32 cellular contexts compared by ENCODE assay signal in genomic region chr4:68865760-68866159, GRCh38. TPM values are rescaled to one million over a fixed set of nuclear protein-coding genes. Genes with fewer than 3 reads are reported as not detected.
DNase-seq lines count a peak whose midpoint lies in the region; ATAC-seq and TF ChIP-seq lines count a peak whose summit lies in the region.
"Had no signal": no experiment of that assay in that cellular context is flagged by ENCODE, and none has a peak within 500 bp of the region (broad histone marks: within the 10 kb centered on the region; RNA-seq: fewer than 3 reads in every experiment).

No MANE protein-coding gene starts in this region.

- no peak overlapping the region for H3K4me3 Mint-ChIP-seq in Calu3 (ENCODE audit: low read depth, unreplicated experiment)
- no peak overlapping the region for H3K4me3 Mint-ChIP-seq in HFFc6
- no peak overlapping the region for H3K4me3 Mint-ChIP-seq in activated T-cell treated with anti-CD3 and anti-CD28 coated beads, Interleukin-2, amount 50 U/mL, for 72 hours
- H3K4me3 Mint-ChIP-seq: activated CD4-positive, alpha-beta memory T cell treated with anti-CD3 and anti-CD28 coated beads for 36 hours; activated naive CD4-positive, alpha-beta T cell treated with anti-CD3 and anti-CD28 coated beads, Interleukin-2, amount 50 U/mL, for 24 hours; CD14-positive monocyte; endodermal cell; memory B cell had no signal

- peak overlapping the region; percentile 49 for H2AFZ ChIP-seq in PC-3 (ENCODE audit: low read length)
- H2AFZ ChIP-seq: GM23248 had no signal

- H3K4me1 Mint-ChIP-seq in Calu3 (ENCODE audit: low read depth, unreplicated experiment): peaks cover 27% of the 10 kb centered on the region
- H3K4me1 Mint-ChIP-seq in HFFc6 (ENCODE audit: low read depth): no peaks in the 10 kb centered on the region
- H3K4me1 Mint-ChIP-seq in activated T-cell treated with anti-CD3 and anti-CD28 coated beads, Interleukin-2, amount 50 U/mL, for 72 hours (ENCODE audit: low read depth): no peaks in the 10 kb centered on the region
- H3K4me1 Mint-ChIP-seq: activated naive CD4-positive, alpha-beta T cell treated with anti-CD3 and anti-CD28 coated beads, Interleukin-2, amount 50 U/mL, for 24 hours; CD14-positive monocyte; memory B cell had no signal

- no peak overlapping the region for H3K9ac ChIP-seq in PC-3 (ENCODE audit: low read length)
- H3K9ac ChIP-seq: GM23248 had no signal

- TF ChIP-seq POLR2A in prostate gland (IDR thresholded peaks at IDR 0.05): no peak

- 55% methylated on average over 5 of the region's 5 CpGs for WGBS in prostate gland

- H3K36me3 Mint-ChIP-seq in Calu3 (ENCODE audit: insufficient read depth, unreplicated experiment): no peaks in the 10 kb centered on the region
- H3K36me3 Mint-ChIP-seq in HFFc6 (ENCODE audit: low read depth): no peaks in the 10 kb centered on the region
- H3K36me3 Mint-ChIP-seq in activated T-cell treated with anti-CD3 and anti-CD28 coated beads, Interleukin-2, amount 50 U/mL, for 72 hours (ENCODE audit: insufficient read depth in 2 of 2): no peaks in the 10 kb centered on the region
- H3K36me3 Mint-ChIP-seq: activated CD4-positive, alpha-beta memory T cell treated with anti-CD3 and anti-CD28 coated beads for 36 hours; activated naive CD4-positive, alpha-beta T cell treated with anti-CD3 and anti-CD28 coated beads, Interleukin-2, amount 50 U/mL, for 24 hours; CD14-positive monocyte; memory B cell had no signal

- no peaks in the 10 kb centered on the region for H3F3A ChIP-seq in PC-3 (ENCODE audit: low read length, unreplicated experiment)

- no peak for ATAC-seq in PC-3
- no peak for ATAC-seq in activated T-cell treated with anti-CD3 and anti-CD28 coated beads, Interleukin-2, amount 50 U/mL, for 72 hours (replicated peaks in 1 of 2)
- ATAC-seq: activated CD4-positive, CD25-positive, alpha-beta regulatory T cell treated with anti-CD3 and anti-CD28 coated beads, Interleukin-2, amount 50 U/mL, for 24 hours; foreskin keratinocyte had no signal

- intact Hi-C loops in Calu3 (cut with micrococcal nuclease; ENCODE audit: unreplicated experiment) (no loop called here), PC-3 (cut with micrococcal nuclease) (loop anchor here (2.0 to 10.0 kb wide), 2 partner anchors 117 to 211 kb away; no protein-coding TSS in a partner anchor), prostate gland (cut with DNase I) (no loop called here)

- BruUV-seq in Calu3 (replicated peaks; lab: Mats Ljungman, UMichigan) (no TSS peak), PC-3 (replicated peaks; lab: Mats Ljungman, UMichigan) (no TSS peak)

- CTCF ChIA-PET in Calu3 (lab: Charles Lee) (no interaction called here), PC-3 (lab: Charles Lee) (no interaction called here)

- H3K4me1 ChIP-seq in PC-3 (ENCODE audit: insufficient read depth, low read length): peaks cover 21% of the 10 kb centered on the region
- no peaks in the 10 kb centered on the region for H3K4me1 ChIP-seq in prostate gland (replicated peaks)
- H3K4me1 ChIP-seq: esophagus muscularis mucosa, SJSA1, tibial nerve had no signal

- H3K27ac Mint-ChIP-seq in Calu3 (ENCODE audit: unreplicated experiment): peak overlapping the region; percentile 65
- H3K27ac Mint-ChIP-seq in HFFc6: no peak overlapping the region
- no peak overlapping the region for H3K27ac Mint-ChIP-seq in activated T-cell treated with anti-CD3 and anti-CD28 coated beads, Interleukin-2, amount 50 U/mL, for 72 hours
- H3K27ac Mint-ChIP-seq: activated CD4-positive, alpha-beta memory T cell treated with anti-CD3 and anti-CD28 coated beads for 36 hours; activated naive CD4-positive, alpha-beta T cell treated with anti-CD3 and anti-CD28 coated beads, Interleukin-2, amount 50 U/mL, for 24 hours; activated T-helper 2 cell treated with anti-CD3 and anti-CD28 coated beads, Interferon-gamma antibody, Interleukin-2, Interleukin-4, amounts not matched to agents 10 μg/mL and 5 μg/mL and 100 μg/mL, durations not matched to agents 14 hours and 24 hours and 36 hours; CD14-positive monocyte; endodermal cell; memory B cell had no signal

- H3K27me3 Mint-ChIP-seq in Calu3 (ENCODE audit: unreplicated experiment) (no peaks in the 10 kb centered on the region), HFFc6 (ENCODE audit: insufficient read depth) (peaks cover 2% of the 10 kb centered on the region)
- no peaks in the 10 kb centered on the region for H3K27me3 Mint-ChIP-seq in activated T-cell treated with anti-CD3 and anti-CD28 coated beads, Interleukin-2, amount 50 U/mL, for 72 hours (ENCODE audit: low read depth)
- H3K27me3 Mint-ChIP-seq: activated CD4-positive, alpha-beta memory T cell treated with anti-CD3 and anti-CD28 coated beads for 36 hours; memory B cell had no signal

- H3K4me3 ChIP-seq in PC-3 (ENCODE audit: low read length) (no peak overlapping the region), prostate gland (no peak overlapping the region)
- H3K4me3 ChIP-seq: esophagus muscularis mucosa, GM23248, SJSA1, smooth muscle cell, tibial nerve had no signal

- H3K79me2 ChIP-seq in PC-3 (ENCODE audit: low read length): no peaks in the 10 kb centered on the region

- no peaks in the 10 kb centered on the region for H3K36me3 ChIP-seq in PC-3 (ENCODE audit: low read depth, low read length)
- H3K36me3 ChIP-seq in prostate gland: no peaks in the 10 kb centered on the region
- H3K36me3 ChIP-seq: esophagus muscularis mucosa, SJSA1, tibial nerve had no signal

- H3K9me3 Mint-ChIP-seq in Calu3 (ENCODE audit: low read depth, unreplicated experiment): no peaks in the 10 kb centered on the region
- no peaks in the 10 kb centered on the region; the same call in 1 of the 2 replicates for H3K9me3 Mint-ChIP-seq in HFFc6
- H3K9me3 Mint-ChIP-seq in activated T-cell treated with anti-CD3 and anti-CD28 coated beads, Interleukin-2, amount 50 U/mL, for 72 hours: no peaks in the 10 kb centered on the region
- H3K9me3 Mint-ChIP-seq: activated CD4-positive, alpha-beta memory T cell treated with anti-CD3 and anti-CD28 coated beads for 36 hours; activated naive CD4-positive, alpha-beta T cell treated with anti-CD3 and anti-CD28 coated beads, Interleukin-2, amount 50 U/mL, for 24 hours; activated T-helper 2 cell treated with anti-CD3 and anti-CD28 coated beads, Interferon-gamma antibody, Interleukin-2, Interleukin-4, amounts not matched to agents 10 μg/mL and 5 μg/mL and 100 μg/mL, durations not matched to agents 14 hours and 24 hours and 36 hours; memory B cell had no signal

- no peak for TF ChIP-seq CTCF in Calu3 (IDR thresholded peaks at IDR 0.05; ENCODE audit: unreplicated experiment)
- no peak for TF ChIP-seq CTCF in PC-3 (conservative IDR thresholded peaks at IDR 0.05; ENCODE audit: low read depth, low read length)
- no peak for TF ChIP-seq CTCF in prostate gland (IDR thresholded peaks at IDR 0.05)
- no peak for TF ChIP-seq CTCF in HFFc6 (IDR thresholded peaks at IDR 0.05)

- POLR2A ChIA-PET in PC-3 (lab: Charles Lee; ENCODE audit: unreplicated experiment): interaction anchor here (0.7 kb wide), 1 partner anchor 152 kb away, joined by 5 read pairs; no protein-coding TSS in a partner anchor

- H3K4me2 ChIP-seq in PC-3 (ENCODE audit: low read length): peak overlapping the region; percentile 60; the same call in 1 of the 2 replicates
- H3K4me2 ChIP-seq: smooth muscle cell had no signal

- H3K27ac ChIP-seq in PC-3 (ENCODE audit: low read length) (peak overlapping the region; percentile 42), prostate gland (peak overlapping the region; percentile 49 to 67)
- H3K27ac ChIP-seq: esophagus muscularis mucosa, foreskin keratinocyte, GM23248, SJSA1, tibial nerve had no signal

- H3K9me3 ChIP-seq in PC-3 (ENCODE audit: low read length) (no peaks in the 10 kb centered on the region), prostate gland (no peaks in the 10 kb centered on the region)
- H3K9me3 ChIP-seq: esophagus muscularis mucosa, SJSA1, tibial nerve had no signal

- H4K20me1 ChIP-seq in PC-3 (ENCODE audit: low read length): no peaks in the 10 kb centered on the region

- H3K9me2 ChIP-seq in PC-3 (replicated peaks; ENCODE audit: low read length): no peaks in the 10 kb centered on the region

- DNase-seq in Calu3: no peak
- no peak for DNase-seq in PC-3
- peak; percentile 25 for DNase-seq in left kidney (ENCODE audit: low read depth, low spot score)
- no peak for DNase-seq in prostate gland (ENCODE audit: low spot score)
- no peak for DNase-seq in SKM-1 (lab: John Stamatoyannopoulos, UW; ENCODE audit: unreplicated experiment)
- no peak for DNase-seq in NCI-H82 treated with DMSO at 0.1 percent for 48 hours (lab: John Stamatoyannopoulos, UW; ENCODE audit: unreplicated experiment)
- no peak for DNase-seq in HFFc6
- no peak for DNase-seq in activated T-cell treated with anti-CD3 and anti-CD28 coated beads, Interleukin-2, amount 50 U/mL, for 72 hours
- DNase-seq: activated CD4-positive, alpha-beta memory T cell treated with anti-CD3 and anti-CD28 coated beads for 36 hours; cortex of kidney; endodermal cell; GM23248; IMR-90; NCI-H1105 treated with DMSO at 0.1 percent for 48 hours; NCI-H2081; NCI-H226; NCI-H748 treated with DMSO at 0.1 percent for 48 hours; occipital lobe; retina; stimulated activated CD4-positive, alpha-beta T cell treated with anti-CD3 and anti-CD28 coated beads, Interleukin-2, amount 100 ng/mL, for 24 hours; T-helper 1 cell had no signal

- H3K27me3 ChIP-seq in PC-3 (ENCODE audit: low read length): no peaks in the 10 kb centered on the region
- H3K27me3 ChIP-seq in prostate gland (replicated peaks; ENCODE audit: insufficient read depth): no peaks in the 10 kb centered on the region
- H3K27me3 ChIP-seq: esophagus muscularis mucosa, foreskin keratinocyte, SJSA1, tibial nerve had no signal

RNA-seq across cellular contexts. Expression of gene UGT2B10, which starts 50.0 kb away (rescaled TPM):
- total RNA-seq in Calu3 (2022) (not detected in 2 replicates), PC-3 (2014; rRNA removed) (not detected in 2 replicates), prostate gland (not detected)
- total RNA-seq in HFFc6 (2021; fragmentation: NEBNext Ultra II Directional; extraction: Animal tissue kit (Norgen Biotek cat#: 25700)): not detected
- not detected for total RNA-seq in activated T-cell treated with anti-CD3 and anti-CD28 coated beads, Interleukin-2, amount 50 U/mL, for 72 hours
- total RNA-seq: activated CD4-positive, alpha-beta memory T cell treated with anti-CD3 and anti-CD28 coated beads for 36 hours; activated T-helper 2 cell treated with anti-CD3 and anti-CD28 coated beads, Interferon-gamma antibody, Interleukin-2, Interleukin-4, amounts not matched to agents 10 μg/mL and 5 μg/mL and 100 μg/mL, durations not matched to agents 14 hours and 24 hours and 36 hours; endodermal cell; esophagus muscularis mucosa; foreskin keratinocyte; GM23248; IMR-90; myocyte; occipital lobe; SJSA1; smooth muscle cell; tibial nerve had no signal
